1 cellular context compared by ENCODE assay signal in the genomic region with DNA sequence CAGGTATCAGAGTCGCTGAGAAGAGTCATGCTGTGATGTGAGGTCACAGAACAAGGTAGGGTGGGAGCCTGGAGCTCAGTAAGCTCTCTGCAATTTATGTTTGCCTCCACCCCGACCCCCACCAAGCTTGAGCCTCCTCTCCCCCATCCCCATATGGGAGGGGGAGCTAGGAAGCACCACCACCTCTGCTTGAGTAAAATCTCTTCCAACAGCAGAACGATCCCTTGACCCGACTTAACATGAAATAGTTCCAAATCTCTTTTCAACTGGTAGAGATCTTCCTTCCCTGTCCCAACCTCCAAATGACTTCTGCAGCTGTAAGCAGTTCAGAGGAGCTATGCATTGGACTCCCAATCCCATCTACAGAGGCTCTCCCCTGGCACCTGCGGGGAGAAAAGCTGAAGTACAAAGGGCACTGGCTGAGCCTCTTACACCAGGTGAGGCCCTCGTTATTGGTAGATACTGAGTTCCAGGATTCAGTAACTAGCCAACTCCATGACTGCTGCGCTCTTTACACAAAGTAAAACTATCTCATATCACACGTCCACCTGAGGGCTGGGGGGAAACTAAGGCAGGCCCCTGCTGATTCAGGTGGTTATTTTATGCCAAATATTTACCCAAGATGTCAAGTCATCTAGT.
TF ChIP-seq lines count a peak whose summit lies in the region.

No MANE protein-coding gene starts in this region.

TF ChIP-seq in K562, 482 proteins besides CTCF, POLR2A, EP300 and RAD21 (continued from another document and continues in another):
- TF ChIP-seq, protein P1, sequence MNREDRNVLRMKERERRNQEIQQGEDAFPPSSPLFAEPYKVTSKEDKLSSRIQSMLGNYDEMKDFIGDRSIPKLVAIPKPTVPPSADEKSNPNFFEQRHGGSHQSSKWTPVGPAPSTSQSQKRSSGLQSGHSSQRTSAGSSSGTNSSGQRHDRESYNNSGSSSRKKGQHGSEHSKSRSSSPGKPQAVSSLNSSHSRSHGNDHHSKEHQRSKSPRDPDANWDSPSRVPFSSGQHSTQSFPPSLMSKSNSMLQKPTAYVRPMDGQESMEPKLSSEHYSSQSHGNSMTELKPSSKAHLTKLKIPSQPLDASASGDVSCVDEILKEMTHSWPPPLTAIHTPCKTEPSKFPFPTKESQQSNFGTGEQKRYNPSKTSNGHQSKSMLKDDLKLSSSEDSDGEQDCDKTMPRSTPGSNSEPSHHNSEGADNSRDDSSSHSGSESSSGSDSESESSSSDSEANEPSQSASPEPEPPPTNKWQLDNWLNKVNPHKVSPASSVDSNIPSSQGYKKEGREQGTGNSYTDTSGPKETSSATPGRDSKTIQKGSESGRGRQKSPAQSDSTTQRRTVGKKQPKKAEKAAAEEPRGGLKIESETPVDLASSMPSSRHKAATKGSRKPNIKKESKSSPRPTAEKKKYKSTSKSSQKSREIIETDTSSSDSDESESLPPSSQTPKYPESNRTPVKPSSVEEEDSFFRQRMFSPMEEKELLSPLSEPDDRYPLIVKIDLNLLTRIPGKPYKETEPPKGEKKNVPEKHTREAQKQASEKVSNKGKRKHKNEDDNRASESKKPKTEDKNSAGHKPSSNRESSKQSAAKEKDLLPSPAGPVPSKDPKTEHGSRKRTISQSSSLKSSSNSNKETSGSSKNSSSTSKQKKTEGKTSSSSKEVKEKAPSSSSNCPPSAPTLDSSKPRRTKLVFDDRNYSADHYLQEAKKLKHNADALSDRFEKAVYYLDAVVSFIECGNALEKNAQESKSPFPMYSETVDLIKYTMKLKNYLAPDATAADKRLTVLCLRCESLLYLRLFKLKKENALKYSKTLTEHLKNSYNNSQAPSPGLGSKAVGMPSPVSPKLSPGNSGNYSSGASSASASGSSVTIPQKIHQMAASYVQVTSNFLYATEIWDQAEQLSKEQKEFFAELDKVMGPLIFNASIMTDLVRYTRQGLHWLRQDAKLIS (CRISPR knock-in tag; IDR thresholded peaks at IDR 0.05): no peak; the same call in 1 of the 2 replicates
- TF ChIP-seq GATAD2B (IDR thresholded peaks at IDR 0.05; ENCODE audit: borderline replicate concordance): no peak
- no peak for TF ChIP-seq ZNF384 (IDR thresholded peaks at IDR 0.05; ENCODE audit: low read depth, low read length)
- no peak for TF ChIP-seq GABPB1 (CRISPR knock-in tag; IDR thresholded peaks at IDR 0.05)
- peak; percentile 40 for TF ChIP-seq CCNT2 (IDR thresholded peaks at IDR 0.05; ENCODE audit: borderline replicate concordance, extremely low read depth, insufficient read length, low read depth, low read length)
- no peak for TF ChIP-seq DPF2 (IDR thresholded peaks at IDR 0.05)
- TF ChIP-seq, protein P2, sequence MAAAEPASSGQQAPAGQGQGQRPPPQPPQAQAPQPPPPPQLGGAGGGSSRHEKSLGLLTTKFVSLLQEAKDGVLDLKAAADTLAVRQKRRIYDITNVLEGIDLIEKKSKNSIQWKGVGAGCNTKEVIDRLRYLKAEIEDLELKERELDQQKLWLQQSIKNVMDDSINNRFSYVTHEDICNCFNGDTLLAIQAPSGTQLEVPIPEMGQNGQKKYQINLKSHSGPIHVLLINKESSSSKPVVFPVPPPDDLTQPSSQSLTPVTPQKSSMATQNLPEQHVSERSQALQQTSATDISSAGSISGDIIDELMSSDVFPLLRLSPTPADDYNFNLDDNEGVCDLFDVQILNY (CRISPR knock-in tag; IDR thresholded peaks at IDR 0.05): no peak
- TF ChIP-seq NFIX (CRISPR knock-in tag; IDR thresholded peaks at IDR 0.05; ENCODE audit: low read depth): no peak
- TF ChIP-seq TOE1 (IDR thresholded peaks at IDR 0.05; ENCODE audit: borderline replicate concordance): no peak
- TF ChIP-seq TOE1 (CRISPR knock-in tag; IDR thresholded peaks at IDR 0.05; ENCODE audit: borderline replicate concordance, low read depth): no peak
- TF ChIP-seq SRSF3 (IDR thresholded peaks at IDR 0.05; ENCODE audit: insufficient read depth, low read length): no peak
- no peak for TF ChIP-seq HMG20A (CRISPR knock-in tag; conservative IDR thresholded peaks at IDR 0.05)
- TF ChIP-seq KLF16 (IDR thresholded peaks at IDR 0.05): no peak
- no peak for TF ChIP-seq MCM5 (IDR thresholded peaks at IDR 0.05; ENCODE audit: low read depth)
- no peak for TF ChIP-seq CBX3 (IDR thresholded peaks at IDR 0.05; ENCODE audit: borderline replicate concordance in 1 of 2, low read length in 2 of 2)
- no peak for TF ChIP-seq ZKSCAN1 (IDR thresholded peaks at IDR 0.05; ENCODE audit: low read depth, low read length)
- TF ChIP-seq, protein P3, sequence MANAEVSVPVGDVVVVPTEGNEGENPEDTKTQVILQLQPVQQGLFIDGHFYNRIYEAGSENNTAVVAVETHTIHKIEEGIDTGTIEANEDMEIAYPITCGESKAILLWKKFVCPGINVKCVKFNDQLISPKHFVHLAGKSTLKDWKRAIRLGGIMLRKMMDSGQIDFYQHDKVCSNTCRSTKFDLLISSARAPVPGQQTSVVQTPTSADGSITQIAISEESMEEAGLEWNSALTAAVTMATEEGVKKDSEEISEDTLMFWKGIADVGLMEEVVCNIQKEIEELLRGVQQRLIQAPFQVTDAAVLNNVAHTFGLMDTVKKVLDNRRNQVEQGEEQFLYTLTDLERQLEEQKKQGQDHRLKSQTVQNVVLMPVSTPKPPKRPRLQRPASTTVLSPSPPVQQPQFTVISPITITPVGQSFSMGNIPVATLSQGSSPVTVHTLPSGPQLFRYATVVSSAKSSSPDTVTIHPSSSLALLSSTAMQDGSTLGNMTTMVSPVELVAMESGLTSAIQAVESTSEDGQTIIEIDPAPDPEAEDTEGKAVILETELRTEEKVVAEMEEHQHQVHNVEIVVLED (CRISPR knock-in tag; IDR thresholded peaks at IDR 0.05): no peak
- no peak for TF ChIP-seq PRPF4 (IDR thresholded peaks at IDR 0.05; ENCODE audit: insufficient read depth, low read depth, low read length, poor library complexity, severe bottlenecking)
- TF ChIP-seq, protein P4, sequence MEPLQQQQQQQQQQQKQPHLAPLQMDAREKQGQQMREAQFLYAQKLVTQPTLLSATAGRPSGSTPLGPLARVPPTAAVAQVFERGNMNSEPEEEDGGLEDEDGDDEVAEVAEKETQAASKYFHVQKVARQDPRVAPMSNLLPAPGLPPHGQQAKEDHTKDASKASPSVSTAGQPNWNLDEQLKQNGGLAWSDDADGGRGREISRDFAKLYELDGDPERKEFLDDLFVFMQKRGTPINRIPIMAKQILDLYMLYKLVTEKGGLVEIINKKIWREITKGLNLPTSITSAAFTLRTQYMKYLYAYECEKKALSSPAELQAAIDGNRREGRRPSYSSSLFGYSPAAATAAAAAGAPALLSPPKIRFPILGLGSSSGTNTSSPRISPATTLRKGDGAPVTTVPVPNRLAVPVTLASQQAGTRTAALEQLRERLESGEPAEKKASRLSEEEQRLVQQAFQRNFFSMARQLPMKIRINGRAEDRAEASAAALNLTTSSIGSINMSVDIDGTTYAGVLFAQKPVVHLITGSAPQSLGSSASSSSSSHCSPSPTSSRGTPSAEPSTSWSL (CRISPR knock-in tag; IDR thresholded peaks at IDR 0.05; ENCODE audit: borderline replicate concordance): no peak
- no peak for TF ChIP-seq HNRNPL (IDR thresholded peaks at IDR 0.05; ENCODE audit: low read depth, low read length)
- no peak for TF ChIP-seq ATF1 (CRISPR knock-in tag; IDR thresholded peaks at IDR 0.05)
- TF ChIP-seq ATF1 (tag; IDR thresholded peaks at IDR 0.05): no peak
- no peak; the same call in 1 of the 2 replicates for TF ChIP-seq GABPB2 (CRISPR knock-in tag; conservative IDR thresholded peaks at IDR 0.05)
- TF ChIP-seq NR2C1 (IDR thresholded peaks at IDR 0.05): no peak
- TF ChIP-seq NR2C1 (tag; IDR thresholded peaks at IDR 0.05): no peak
- TF ChIP-seq, protein P5, sequence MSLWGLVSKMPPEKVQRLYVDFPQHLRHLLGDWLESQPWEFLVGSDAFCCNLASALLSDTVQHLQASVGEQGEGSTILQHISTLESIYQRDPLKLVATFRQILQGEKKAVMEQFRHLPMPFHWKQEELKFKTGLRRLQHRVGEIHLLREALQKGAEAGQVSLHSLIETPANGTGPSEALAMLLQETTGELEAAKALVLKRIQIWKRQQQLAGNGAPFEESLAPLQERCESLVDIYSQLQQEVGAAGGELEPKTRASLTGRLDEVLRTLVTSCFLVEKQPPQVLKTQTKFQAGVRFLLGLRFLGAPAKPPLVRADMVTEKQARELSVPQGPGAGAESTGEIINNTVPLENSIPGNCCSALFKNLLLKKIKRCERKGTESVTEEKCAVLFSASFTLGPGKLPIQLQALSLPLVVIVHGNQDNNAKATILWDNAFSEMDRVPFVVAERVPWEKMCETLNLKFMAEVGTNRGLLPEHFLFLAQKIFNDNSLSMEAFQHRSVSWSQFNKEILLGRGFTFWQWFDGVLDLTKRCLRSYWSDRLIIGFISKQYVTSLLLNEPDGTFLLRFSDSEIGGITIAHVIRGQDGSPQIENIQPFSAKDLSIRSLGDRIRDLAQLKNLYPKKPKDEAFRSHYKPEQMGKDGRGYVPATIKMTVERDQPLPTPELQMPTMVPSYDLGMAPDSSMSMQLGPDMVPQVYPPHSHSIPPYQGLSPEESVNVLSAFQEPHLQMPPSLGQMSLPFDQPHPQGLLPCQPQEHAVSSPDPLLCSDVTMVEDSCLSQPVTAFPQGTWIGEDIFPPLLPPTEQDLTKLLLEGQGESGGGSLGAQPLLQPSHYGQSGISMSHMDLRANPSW (CRISPR knock-in tag; IDR thresholded peaks at IDR 0.05): no peak
- TF ChIP-seq CBX8 (IDR thresholded peaks at IDR 0.05; ENCODE audit: borderline replicate concordance, extremely low read depth, low read depth, low read length, poor library complexity, severe bottlenecking): no peak
- no peak for TF ChIP-seq E2F3 (CRISPR knock-in tag; IDR thresholded peaks at IDR 0.05)
- no peak for TF ChIP-seq ATF7 (IDR thresholded peaks at IDR 0.05)
- no peak for TF ChIP-seq MXI1 (IDR thresholded peaks at IDR 0.05; ENCODE audit: low read depth, low read length)
- TF ChIP-seq SLC30A9 (CRISPR knock-in tag; IDR thresholded peaks at IDR 0.05): no peak
- TF ChIP-seq FUS (optimal IDR thresholded peaks at IDR 0.05; ENCODE audit: low read depth, low read length): no peak
- TF ChIP-seq ZNF324 (CRISPR knock-in tag; IDR thresholded peaks at IDR 0.05): no peak
- TF ChIP-seq SAFB2 (IDR thresholded peaks at IDR 0.05; ENCODE audit: borderline replicate concordance, low read depth, low read length, severe bottlenecking): no peak
- no peak for TF ChIP-seq CBFA2T3 (IDR thresholded peaks at IDR 0.05)
- no peak for TF ChIP-seq KDM2B (CRISPR knock-in tag; IDR thresholded peaks at IDR 0.05)
- TF ChIP-seq FOXK1 (CRISPR knock-in tag; IDR thresholded peaks at IDR 0.05; ENCODE audit: borderline replicate concordance): no peak
- TF ChIP-seq, protein P6, sequence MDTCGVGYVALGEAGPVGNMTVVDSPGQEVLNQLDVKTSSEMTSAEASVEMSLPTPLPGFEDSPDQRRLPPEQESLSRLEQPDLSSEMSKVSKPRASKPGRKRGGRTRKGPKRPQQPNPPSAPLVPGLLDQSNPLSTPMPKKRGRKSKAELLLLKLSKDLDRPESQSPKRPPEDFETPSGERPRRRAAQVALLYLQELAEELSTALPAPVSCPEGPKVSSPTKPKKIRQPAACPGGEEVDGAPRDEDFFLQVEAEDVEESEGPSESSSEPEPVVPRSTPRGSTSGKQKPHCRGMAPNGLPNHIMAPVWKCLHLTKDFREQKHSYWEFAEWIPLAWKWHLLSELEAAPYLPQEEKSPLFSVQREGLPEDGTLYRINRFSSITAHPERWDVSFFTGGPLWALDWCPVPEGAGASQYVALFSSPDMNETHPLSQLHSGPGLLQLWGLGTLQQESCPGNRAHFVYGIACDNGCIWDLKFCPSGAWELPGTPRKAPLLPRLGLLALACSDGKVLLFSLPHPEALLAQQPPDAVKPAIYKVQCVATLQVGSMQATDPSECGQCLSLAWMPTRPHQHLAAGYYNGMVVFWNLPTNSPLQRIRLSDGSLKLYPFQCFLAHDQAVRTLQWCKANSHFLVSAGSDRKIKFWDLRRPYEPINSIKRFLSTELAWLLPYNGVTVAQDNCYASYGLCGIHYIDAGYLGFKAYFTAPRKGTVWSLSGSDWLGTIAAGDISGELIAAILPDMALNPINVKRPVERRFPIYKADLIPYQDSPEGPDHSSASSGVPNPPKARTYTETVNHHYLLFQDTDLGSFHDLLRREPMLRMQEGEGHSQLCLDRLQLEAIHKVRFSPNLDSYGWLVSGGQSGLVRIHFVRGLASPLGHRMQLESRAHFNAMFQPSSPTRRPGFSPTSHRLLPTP (IDR thresholded peaks at IDR 0.05; ENCODE audit: borderline replicate concordance, extremely low read depth, insufficient read length): no peak
- TF ChIP-seq ADNP (tag; IDR thresholded peaks at IDR 0.05): no peak
- TF ChIP-seq ZFP36 (IDR thresholded peaks at IDR 0.05; ENCODE audit: low read depth, low read length, partially characterized antibody): no peak
- TF ChIP-seq, protein P7, sequence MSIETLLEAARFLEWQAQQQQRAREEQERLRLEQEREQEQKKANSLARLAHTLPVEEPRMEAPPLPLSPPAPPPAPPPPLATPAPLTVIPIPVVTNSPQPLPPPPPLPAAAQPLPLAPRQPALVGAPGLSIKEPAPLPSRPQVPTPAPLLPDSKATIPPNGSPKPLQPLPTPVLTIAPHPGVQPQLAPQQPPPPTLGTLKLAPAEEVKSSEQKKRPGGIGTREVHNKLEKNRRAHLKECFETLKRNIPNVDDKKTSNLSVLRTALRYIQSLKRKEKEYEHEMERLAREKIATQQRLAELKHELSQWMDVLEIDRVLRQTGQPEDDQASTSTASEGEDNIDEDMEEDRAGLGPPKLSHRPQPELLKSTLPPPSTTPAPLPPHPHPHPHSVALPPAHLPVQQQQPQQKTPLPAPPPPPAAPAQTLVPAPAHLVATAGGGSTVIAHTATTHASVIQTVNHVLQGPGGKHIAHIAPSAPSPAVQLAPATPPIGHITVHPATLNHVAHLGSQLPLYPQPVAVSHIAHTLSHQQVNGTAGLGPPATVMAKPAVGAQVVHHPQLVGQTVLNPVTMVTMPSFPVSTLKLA (conservative IDR thresholded peaks at IDR 0.05): no peak
- TF ChIP-seq IFI16 (CRISPR knock-in tag; IDR thresholded peaks at IDR 0.05): no peak
- 0 out of 4 replicates have a peak, but pooled peaks of 1 of the 2 experiments have one; percentile 1 for TF ChIP-seq TBL1XR1 (IDR thresholded peaks at IDR 0.05; ENCODE audit: low read length in 2 of 2)
- TF ChIP-seq ARNT (IDR thresholded peaks at IDR 0.05): no peak
- TF ChIP-seq, protein P8, sequence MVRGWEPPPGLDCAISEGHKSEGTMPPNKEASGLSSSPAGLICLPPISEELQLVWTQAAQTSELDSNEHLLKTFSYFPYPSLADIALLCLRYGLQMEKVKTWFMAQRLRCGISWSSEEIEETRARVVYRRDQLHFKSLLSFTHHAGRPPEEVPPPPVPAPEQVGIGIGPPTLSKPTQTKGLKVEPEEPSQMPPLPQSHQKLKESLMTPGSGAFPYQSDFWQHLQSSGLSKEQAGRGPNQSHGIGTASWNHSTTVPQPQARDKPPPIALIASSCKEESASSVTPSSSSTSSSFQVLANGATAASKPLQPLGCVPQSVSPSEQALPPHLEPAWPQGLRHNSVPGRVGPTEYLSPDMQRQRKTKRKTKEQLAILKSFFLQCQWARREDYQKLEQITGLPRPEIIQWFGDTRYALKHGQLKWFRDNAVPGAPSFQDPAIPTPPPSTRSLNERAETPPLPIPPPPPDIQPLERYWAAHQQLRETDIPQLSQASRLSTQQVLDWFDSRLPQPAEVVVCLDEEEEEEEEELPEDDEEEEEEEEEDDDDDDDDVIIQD (CRISPR knock-in tag; IDR thresholded peaks at IDR 0.05): no peak
- TF ChIP-seq, protein P9, sequence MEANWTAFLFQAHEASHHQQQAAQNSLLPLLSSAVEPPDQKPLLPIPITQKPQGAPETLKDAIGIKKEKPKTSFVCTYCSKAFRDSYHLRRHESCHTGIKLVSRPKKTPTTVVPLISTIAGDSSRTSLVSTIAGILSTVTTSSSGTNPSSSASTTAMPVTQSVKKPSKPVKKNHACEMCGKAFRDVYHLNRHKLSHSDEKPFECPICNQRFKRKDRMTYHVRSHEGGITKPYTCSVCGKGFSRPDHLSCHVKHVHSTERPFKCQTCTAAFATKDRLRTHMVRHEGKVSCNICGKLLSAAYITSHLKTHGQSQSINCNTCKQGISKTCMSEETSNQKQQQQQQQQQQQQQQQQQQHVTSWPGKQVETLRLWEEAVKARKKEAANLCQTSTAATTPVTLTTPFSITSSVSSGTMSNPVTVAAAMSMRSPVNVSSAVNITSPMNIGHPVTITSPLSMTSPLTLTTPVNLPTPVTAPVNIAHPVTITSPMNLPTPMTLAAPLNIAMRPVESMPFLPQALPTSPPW (CRISPR knock-in tag; IDR thresholded peaks at IDR 0.05): no peak
